12 cellular contexts compared by ENCODE assay signal in the genomic region with DNA sequence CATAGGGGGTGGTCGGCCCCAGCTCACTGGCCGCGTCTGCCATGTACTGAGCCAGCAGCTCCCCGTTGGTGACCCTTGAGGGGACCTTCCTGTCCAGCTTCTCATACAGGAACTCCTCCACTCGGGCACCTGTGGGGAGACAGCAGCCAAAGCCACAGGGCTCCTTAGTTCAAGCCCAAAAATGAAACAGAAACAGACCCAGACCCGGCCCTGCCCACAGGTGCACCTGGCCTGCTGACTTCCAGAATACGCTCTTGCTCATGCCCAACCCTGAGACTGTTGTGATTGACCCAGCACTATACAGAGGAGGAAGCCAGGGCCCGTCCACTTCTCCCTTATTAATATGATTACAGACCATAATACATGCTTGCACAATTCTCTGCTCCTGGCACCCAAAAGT. TPM values are rescaled to one million over a fixed set of nuclear protein-coding genes. Genes with fewer than 3 reads are reported as not detected.
DNase-seq lines count a peak whose midpoint lies in the region; ATAC-seq and TF ChIP-seq lines count a peak whose summit lies in the region.
"Had no signal": no experiment of that assay in that cellular context is flagged by ENCODE, and none has a peak within 500 bp of the region (broad histone marks: within the 10 kb centered on the region; RNA-seq: fewer than 3 reads in every experiment).

No MANE protein-coding gene starts in this region.

- peaks cover 0 to 36% of the 10 kb centered on the region in 2 donors for H3K36me3 ChIP-seq in left lung

- peaks cover 0 to 6% of the 10 kb centered on the region in 2 donors for H3K4me1 ChIP-seq in left lung

- DNase-seq in naive B cell (no peak), NCI-H2107 treated with DMSO at 0.1 percent for 48 hours (lab: John Stamatoyannopoulos, UW; ENCODE audit: unreplicated experiment) (no peak), NCI-H187 (lab: John Stamatoyannopoulos, UW) (no peak), left lung (no peak)
- DNase-seq in stimulated activated CD4-positive, alpha-beta T cell treated with anti-CD3 and anti-CD28 coated beads, Interleukin-4, amount 100 ng/mL, for 24 hours, result no peak
- DNase-seq: central memory CD4-positive, alpha-beta T cell; foreskin fibroblast; NCI-H1930; SHP77 treated with DMSO at 0.1 percent for 48 hours had no signal

- H3K27ac ChIP-seq in left lung, result no peak overlapping the region

- no peaks in the 10 kb centered on the region for H3K9me3 ChIP-seq in left lung

- no peaks in the 10 kb centered on the region for H3K36me3 Mint-ChIP-seq in naive B cell

- no peaks in the 10 kb centered on the region for H3K27me3 Mint-ChIP-seq in naive B cell

- TF ChIP-seq POLR2A in GM18505 (IDR thresholded peaks at IDR 0.05; ENCODE audit: borderline replicate concordance, extremely low read depth, insufficient read depth, insufficient read length), result no peak

- peak overlapping the region in 5 of 6 donors; percentile 76 to 96 (median 85) for H3K27ac Mint-ChIP-seq in naive B cell

- peaks cover 23 to 36% (median 24%) of the 10 kb centered on the region in 3 donors for H3K4me1 Mint-ChIP-seq in naive B cell

- intact Hi-C loops in left lung (cut with DNase I), result no loop called here

- H3K4me3 Mint-ChIP-seq in naive B cell, result peak overlapping the region in 4 of 8 donors; percentile 42 to 54 (median 48)

- no peak overlapping the region for H3K4me3 ChIP-seq in left lung

- H3K27me3 ChIP-seq in left lung, result no peaks in the 10 kb centered on the region

- TF ChIP-seq CTCF in left lung (IDR thresholded peaks at IDR 0.05), result no peak

- H3K9me3 Mint-ChIP-seq in naive B cell, result no peaks in the 10 kb centered on the region

- ATAC-seq in GM18505 (IDR thresholded peaks at IDR 0.05; ENCODE audit: unreplicated experiment), result peak; percentile 51
- ATAC-seq in GM21515 (IDR thresholded peaks at IDR 0.05; ENCODE audit: unreplicated experiment), result peak; percentile 64
- peak; percentile 46 for ATAC-seq in HG03571 (IDR thresholded peaks at IDR 0.05; ENCODE audit: unreplicated experiment)
- peak; percentile 88 to 98 for ATAC-seq in naive B cell (ENCODE audit: low read depth in 2 of 2)
- no peak for ATAC-seq in left lung

RNA-seq across cellular contexts. Expression of a gene that starts 7.0 kb away (rescaled TPM):
- polyA plus RNA-seq in naive B cell (ENCODE audit: low read depth in 6 of 6), result 10 to 100 TPM; 18.0 to 38.7 (median 30.5) TPM
- 10 to 100 TPM; 63.7 to 64.7 TPM for total RNA-seq in left lung

RNA-seq across cellular contexts. Expression of a gene that starts 15.3 kb away (rescaled TPM):
- 10 to 100 TPM in 1 of 6 donors, 1 to 10 TPM in 5; 2.7 to 12.8 (median 6.2) TPM for polyA plus RNA-seq in naive B cell (ENCODE audit: low read depth in 6 of 6)
- total RNA-seq in left lung, result 10 to 100 TPM; 25.6 to 28.6 TPM

RNA-seq across cellular contexts. Expression of a gene that starts 59.8 kb away (rescaled TPM):
- 1 to 10 TPM; 3.2 to 9.7 (median 6.4) TPM for polyA plus RNA-seq in naive B cell (ENCODE audit: low read depth in 6 of 6)
- 10 to 100 TPM; 14.7 to 19.6 TPM for total RNA-seq in left lung
